In the genomic region with DNA sequence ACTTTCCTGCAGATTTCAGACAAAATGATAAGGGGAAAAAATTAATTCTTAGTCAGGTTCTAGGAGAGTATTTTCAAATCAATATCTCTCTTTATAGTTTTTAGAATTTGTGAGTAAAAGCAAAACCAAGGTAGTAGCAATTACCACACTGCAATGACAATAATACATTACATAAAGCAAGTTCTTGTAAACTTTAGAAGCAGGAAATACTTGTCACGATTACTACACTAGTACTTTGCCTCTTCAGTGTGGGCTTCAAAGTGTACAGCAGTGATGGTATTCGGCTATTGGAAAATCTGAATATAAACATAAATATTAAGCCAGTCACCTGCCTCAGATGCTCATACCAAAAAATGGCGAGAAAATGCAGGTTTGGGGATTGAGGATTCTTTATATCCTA, we compare ENCODE assay signal across 22 cellular contexts.
DNase-seq lines count a peak whose midpoint lies in the region; ATAC-seq, FAIRE-seq and TF ChIP-seq lines count a peak whose summit lies in the region.
"Had no signal": no experiment of that assay in that cellular context is flagged by ENCODE, and none has a peak within 500 bp of the region (broad histone marks: within the 10 kb centered on the region; RNA-seq: fewer than 3 reads in every experiment).

No MANE protein-coding gene starts in this region.

- TF ChIP-seq EP300 in GM12878 (IDR thresholded peaks at IDR 0.05; ENCODE audit: borderline replicate concordance in 1 of 2, control insufficient read depth in 1 of 2, low read depth in 2 of 2, low read length in 2 of 2), result no peak

- SMC1A ChIA-PET in GM12878 (lab: Charles Lee; ENCODE audit: uncharacterized antibody, unreplicated experiment), result interaction anchor here (2.2 to 2.5 kb wide), 3 partner anchors 8 to 14 kb away, joined by 11 to 20 read pairs (median 16); no protein-coding TSS in a partner anchor

- H3K36me3 Mint-ChIP-seq in activated CD4-positive, alpha-beta memory T cell treated with anti-CD3 and anti-CD28 coated beads for 36 hours, result no peaks in the 10 kb centered on the region
- no peaks in the 10 kb centered on the region for H3K36me3 Mint-ChIP-seq in activated CD4-positive, alpha-beta memory T cell treated with anti-CD3 and anti-CD28 coated beads, Interleukin-2, amount 10 ng/mL, durations not matched to agents 7 days and 5 days (ENCODE audit: low read depth)
- no peaks in the 10 kb centered on the region for H3K36me3 Mint-ChIP-seq in natural killer cell treated with Interleukin-12 subunit alpha and Interleukin-12 subunit beta and Interleukin-15 and Interleukin-18, amount 100 ng/mL, for 72 hours
- H3K36me3 Mint-ChIP-seq in natural killer cell, result no peaks in the 10 kb centered on the region

- no peak overlapping the region for H2AFZ ChIP-seq in GM12878 (ENCODE audit: control insufficient read depth, low read depth, low read length)

- peaks cover 55% of the 10 kb centered on the region for H3K4me1 ChIP-seq in GM12878 (ENCODE audit: control insufficient read depth, insufficient read depth, low read length)
- H3K4me1 ChIP-seq: ascending aorta, BLaER1, suprapubic skin had no signal

- no peak for TF ChIP-seq POLR2A in GM12878 (IDR thresholded peaks at IDR 0.05; ENCODE audit: low read depth, low read length)

- no peak for DNase-seq in activated CD4-positive, alpha-beta memory T cell treated with anti-CD3 and anti-CD28 coated beads for 36 hours
- DNase-seq in activated CD4-positive, alpha-beta memory T cell treated with anti-CD3 and anti-CD28 coated beads, Interleukin-2, amount 10 ng/mL, durations not matched to agents 7 days and 5 days, result no peak
- no peak for DNase-seq in natural killer cell treated with Interleukin-12 subunit alpha and Interleukin-12 subunit beta and Interleukin-15 and Interleukin-18, amount 100 ng/mL, for 72 hours (ENCODE audit: low spot score)
- no peak for DNase-seq in natural killer cell
- DNase-seq in GM12878 (ENCODE audit: low read depth, low spot score), result no peak
- no peak for DNase-seq in stimulated activated naive CD8-positive, alpha-beta T cell treated with anti-CD3 and anti-CD28 coated beads, Interleukin-15, amount 100 ng/mL, for 72 hours
- no peak for DNase-seq in OCI-M1 (lab: John Stamatoyannopoulos, UW)
- no peak for DNase-seq in NCI-H446 treated with DMSO at 0.1 percent for 48 hours (lab: John Stamatoyannopoulos, UW)
- DNase-seq: activated CD4-positive, alpha-beta T cell treated with anti-CD3 and anti-CD28 coated beads for 1 hour; Calu3; EL; HCEC 1CT; NCI-H2171; NCI-H524; SHP77 treated with DMSO at 0.1 percent for 48 hours had no signal

- WGBS in GM12878 (ENCODE audit: insufficient coverage, insufficient replicate concordance, low lambda C conversion rate, missing lambda C conversion rate), result 34% methylated on average over 3 of the region's 3 CpGs

- no peaks in the 10 kb centered on the region for H3K27me3 ChIP-seq in GM12878 (replicated peaks in 1 of 2; ENCODE audit: control insufficient read depth in 2 of 2, insufficient read depth in 2 of 2, low read length in 1 of 2)
- H3K27me3 ChIP-seq: ascending aorta, BLaER1, suprapubic skin had no signal

- peaks cover under 1% of the 10 kb centered on the region; the same call in 1 of the 3 replicates for H3K9me3 ChIP-seq in GM12878 (replicated peaks; ENCODE audit: control insufficient read depth, insufficient read depth, low read length)
- H3K9me3 ChIP-seq: ascending aorta, BLaER1, suprapubic skin had no signal

- TF ChIP-seq CTCF in natural killer cell (IDR thresholded peaks at IDR 0.05), result no peak
- TF ChIP-seq CTCF in GM12878 (IDR thresholded peaks at IDR 0.05 in 2 of 3, conservative IDR thresholded peaks at IDR 0.05 in 1 of 3; ENCODE audit: control insufficient read depth in 2 of 3, extremely low read depth in 1 of 3, insufficient read depth in 1 of 3, low read depth in 3 of 3, low read length in 3 of 3), result no peak

- no peaks in the 10 kb centered on the region; the same call in 1 of the 2 replicates for H3K79me2 ChIP-seq in GM12878 (ENCODE audit: control insufficient read depth, insufficient read depth, low read length)

- RAD21 ChIA-PET in GM12878 (lab: Charles Lee; ENCODE audit: unreplicated experiment), result interaction anchor here (1.8 kb wide), 1 partner anchor 216 kb away, joined by 6 read pairs; no protein-coding TSS in a partner anchor

- H3K4me2 ChIP-seq in GM12878 (ENCODE audit: control insufficient read depth, insufficient read depth), result no peak overlapping the region
- H3K4me2 ChIP-seq: BLaER1 had no signal

- peak overlapping the region; percentile 28; the same call in 1 of the 2 replicates for H3K27ac ChIP-seq in GM12878 (ENCODE audit: control insufficient read depth, insufficient read depth)
- H3K27ac ChIP-seq: ascending aorta, BLaER1, epithelial cell of prostate, suprapubic skin had no signal

- peak overlapping the region; percentile 47 for H3K27ac Mint-ChIP-seq in activated CD4-positive, alpha-beta memory T cell treated with anti-CD3 and anti-CD28 coated beads for 36 hours
- no peak overlapping the region for H3K27ac Mint-ChIP-seq in activated CD4-positive, alpha-beta memory T cell treated with anti-CD3 and anti-CD28 coated beads, Interleukin-2, amount 10 ng/mL, durations not matched to agents 7 days and 5 days
- no peak overlapping the region for H3K27ac Mint-ChIP-seq in natural killer cell treated with Interleukin-12 subunit alpha and Interleukin-12 subunit beta and Interleukin-15 and Interleukin-18, amount 100 ng/mL, for 72 hours
- H3K27ac Mint-ChIP-seq in natural killer cell, result no peak overlapping the region
- H3K27ac Mint-ChIP-seq in stimulated activated naive CD8-positive, alpha-beta T cell treated with anti-CD3 and anti-CD28 coated beads, Interleukin-15, amount 100 ng/mL, for 72 hours, result peak overlapping the region; percentile 43 to 53

- POLR2A ChIA-PET in activated CD4-positive, alpha-beta memory T cell treated with anti-CD3 and anti-CD28 coated beads for 36 hours (lab: Charles Lee), result interaction anchor here (1.5 kb wide), 1 partner anchor 123 kb away, joined by 9 read pairs; a partner anchor contains a TSS
- POLR2A ChIA-PET in activated CD4-positive, alpha-beta memory T cell treated with anti-CD3 and anti-CD28 coated beads, Interleukin-2, amount 10 ng/mL, durations not matched to agents 7 days and 5 days (lab: Charles Lee), result no interaction called here
- POLR2A ChIA-PET in GM12878 (lab: Charles Lee), result no interaction called here

- no TSS peak for BruUV-seq in GM12878 (replicated peaks; lab: Mats Ljungman, UMichigan)

- FAIRE-seq in GM12878 (lab: Jason Lieb, UNC), result no peak
- FAIRE-seq: A204.1 had no signal

- in situ Hi-C loops in GM12878 (cut with MboI), result no loop called here

- intact Hi-C loops in activated CD4-positive, alpha-beta memory T cell treated with anti-CD3 and anti-CD28 coated beads for 36 hours (cut with micrococcal nuclease), result loop anchor here (1.0 to 5.0 kb wide), 2 partner anchors 148 to 574 kb away; no protein-coding TSS in a partner anchor
- intact Hi-C loops in natural killer cell (cut with micrococcal nuclease) (no loop called here), GM12878 (cut with micrococcal nuclease; ENCODE audit: unreplicated experiment) (no loop called here)

- no peaks in the 10 kb centered on the region for H4K20me1 ChIP-seq in GM12878 (ENCODE audit: control insufficient read depth, insufficient read depth)
- H4K20me1 ChIP-seq: BLaER1 had no signal

- H3K4me3 ChIP-seq in GM12878, result no peak overlapping the region
- H3K4me3 ChIP-seq: ascending aorta, BLaER1, lung, suprapubic skin had no signal

- H3K4me3 Mint-ChIP-seq in activated CD4-positive, alpha-beta memory T cell treated with anti-CD3 and anti-CD28 coated beads for 36 hours, result no peak overlapping the region
- no peak overlapping the region for H3K4me3 Mint-ChIP-seq in activated CD4-positive, alpha-beta memory T cell treated with anti-CD3 and anti-CD28 coated beads, Interleukin-2, amount 10 ng/mL, durations not matched to agents 7 days and 5 days
- peak overlapping the region; percentile 18 for H3K4me3 Mint-ChIP-seq in natural killer cell treated with Interleukin-12 subunit alpha and Interleukin-12 subunit beta and Interleukin-15 and Interleukin-18, amount 100 ng/mL, for 72 hours
- no peak overlapping the region for H3K4me3 Mint-ChIP-seq in natural killer cell
- peak overlapping the region in 1 of 2 donors; percentile 30 for H3K4me3 Mint-ChIP-seq in stimulated activated naive CD8-positive, alpha-beta T cell treated with anti-CD3 and anti-CD28 coated beads, Interleukin-15, amount 100 ng/mL, for 72 hours
- H3K4me3 Mint-ChIP-seq: central memory CD8-positive, alpha-beta T cell had no signal

- ATAC-seq in natural killer cell treated with Interleukin-12 subunit alpha and Interleukin-12 subunit beta and Interleukin-15 and Interleukin-18, amount 100 ng/mL, for 72 hours, result peak in 1 of 2 donors; percentile 45
- no peak for ATAC-seq in natural killer cell
- ATAC-seq in GM12878, result no peak
- peak; percentile 66 for ATAC-seq in stimulated activated naive CD8-positive, alpha-beta T cell treated with anti-CD3 and anti-CD28 coated beads, Interleukin-15, amount 100 ng/mL, for 72 hours

- H3K9ac ChIP-seq in GM12878 (ENCODE audit: control insufficient read depth, insufficient read depth, low read length), result no peak overlapping the region
- H3K9ac ChIP-seq: BLaER1 had no signal

- peaks cover 78% of the 10 kb centered on the region for H3K4me1 Mint-ChIP-seq in activated CD4-positive, alpha-beta memory T cell treated with anti-CD3 and anti-CD28 coated beads for 36 hours (ENCODE audit: low read depth)
- H3K4me1 Mint-ChIP-seq in activated CD4-positive, alpha-beta memory T cell treated with anti-CD3 and anti-CD28 coated beads, Interleukin-2, amount 10 ng/mL, durations not matched to agents 7 days and 5 days, result peaks cover 44% of the 10 kb centered on the region
- H3K4me1 Mint-ChIP-seq in natural killer cell treated with Interleukin-12 subunit alpha and Interleukin-12 subunit beta and Interleukin-15 and Interleukin-18, amount 100 ng/mL, for 72 hours (ENCODE audit: low read depth in 2 of 2), result peaks cover 15 to 40% of the 10 kb centered on the region in 2 donors
- H3K4me1 Mint-ChIP-seq in natural killer cell, result peaks cover 0 to 4% of the 10 kb centered on the region in 2 donors
- peaks cover 72% of the 10 kb centered on the region for H3K4me1 Mint-ChIP-seq in stimulated activated naive CD8-positive, alpha-beta T cell treated with anti-CD3 and anti-CD28 coated beads, Interleukin-15, amount 100 ng/mL, for 72 hours
- H3K4me1 Mint-ChIP-seq: central memory CD8-positive, alpha-beta T cell had no signal

- no peaks in the 10 kb centered on the region for H3K36me3 ChIP-seq in GM12878 (ENCODE audit: control insufficient read depth in 2 of 2, insufficient read depth in 2 of 2, low read length in 1 of 2)
- H3K36me3 ChIP-seq: ascending aorta, BLaER1, suprapubic skin had no signal

- TF ChIP-seq RAD21 in GM12878 (IDR thresholded peaks at IDR 0.05; ENCODE audit: insufficient read depth, low read depth, low read length), result no peak

- CTCF ChIA-PET in activated CD4-positive, alpha-beta memory T cell treated with anti-CD3 and anti-CD28 coated beads for 36 hours (lab: Charles Lee), result no interaction called here
- CTCF ChIA-PET in activated CD4-positive, alpha-beta memory T cell treated with anti-CD3 and anti-CD28 coated beads, Interleukin-2, amount 10 ng/mL, durations not matched to agents 7 days and 5 days (lab: Charles Lee), result no interaction called here
- CTCF ChIA-PET in GM12878 (lab: Yijun Ruan, JAX), result interaction anchor here (1.8 to 2.0 kb wide), 2 partner anchors 15 to 18 kb away, joined by 6 to 7 read pairs; no protein-coding TSS in a partner anchor

- H3K9me3 Mint-ChIP-seq in activated CD4-positive, alpha-beta memory T cell treated with anti-CD3 and anti-CD28 coated beads for 36 hours, result no peaks in the 10 kb centered on the region
- no peaks in the 10 kb centered on the region for H3K9me3 Mint-ChIP-seq in activated CD4-positive, alpha-beta memory T cell treated with anti-CD3 and anti-CD28 coated beads, Interleukin-2, amount 10 ng/mL, durations not matched to agents 7 days and 5 days
- no peaks in the 10 kb centered on the region for H3K9me3 Mint-ChIP-seq in natural killer cell treated with Interleukin-12 subunit alpha and Interleukin-12 subunit beta and Interleukin-15 and Interleukin-18, amount 100 ng/mL, for 72 hours
- no peaks in the 10 kb centered on the region for H3K9me3 Mint-ChIP-seq in natural killer cell
- H3K9me3 Mint-ChIP-seq in stimulated activated naive CD8-positive, alpha-beta T cell treated with anti-CD3 and anti-CD28 coated beads, Interleukin-15, amount 100 ng/mL, for 72 hours, result peaks cover 18% of the 10 kb centered on the region in 2 donors
- H3K9me3 Mint-ChIP-seq: central memory CD8-positive, alpha-beta T cell had no signal

- H3K27me3 Mint-ChIP-seq in activated CD4-positive, alpha-beta memory T cell treated with anti-CD3 and anti-CD28 coated beads for 36 hours, result no peaks in the 10 kb centered on the region
- H3K27me3 Mint-ChIP-seq in activated CD4-positive, alpha-beta memory T cell treated with anti-CD3 and anti-CD28 coated beads, Interleukin-2, amount 10 ng/mL, durations not matched to agents 7 days and 5 days, result peaks cover 25% of the 10 kb centered on the region
- peaks cover 17 to 29% of the 10 kb centered on the region in 2 donors for H3K27me3 Mint-ChIP-seq in natural killer cell treated with Interleukin-12 subunit alpha and Interleukin-12 subunit beta and Interleukin-15 and Interleukin-18, amount 100 ng/mL, for 72 hours
- H3K27me3 Mint-ChIP-seq in natural killer cell (ENCODE audit: low read depth in 2 of 2), result peaks cover 17 to 46% of the 10 kb centered on the region in 2 donors
- H3K27me3 Mint-ChIP-seq in stimulated activated naive CD8-positive, alpha-beta T cell treated with anti-CD3 and anti-CD28 coated beads, Interleukin-15, amount 100 ng/mL, for 72 hours, result no peaks in the 10 kb centered on the region
- H3K27me3 Mint-ChIP-seq: central memory CD8-positive, alpha-beta T cell had no signal

Comparison
In these comparisons a context has a peak if more than half of its experiments do, and no peak if none do; other contexts are left out.
1. H3K27ac Mint-ChIP-seq: peak in activated CD4-positive, alpha-beta memory T cell treated with anti-CD3 and anti-CD28 coated beads for 36 hours (single experiment) and stimulated activated naive CD8-positive, alpha-beta T cell treated with anti-CD3 and anti-CD28 coated beads, Interleukin-15, amount 100 ng/mL, for 72 hours (2 of 2); none in activated CD4-positive, alpha-beta memory T cell treated with anti-CD3 and anti-CD28 coated beads, Interleukin-2, amount 10 ng/mL, durations not matched to agents 7 days and 5 days (single experiment), natural killer cell treated with Interleukin-12 subunit alpha and Interleukin-12 subunit beta and Interleukin-15 and Interleukin-18, amount 100 ng/mL, for 72 hours (0 of 2) and natural killer cell (0 of 2).